9 cellular contexts compared by ENCODE assay signal in genomic region chr11:96241351-96241841, GRCh38.
DNase-seq lines count a peak whose midpoint lies in the region; ATAC-seq and TF ChIP-seq lines count a peak whose summit lies in the region.
"Had no signal": no experiment of that assay in that cellular context is flagged by ENCODE, and none has a peak within 500 bp of the region (broad histone marks: within the 10 kb centered on the region; RNA-seq: fewer than 3 reads in every experiment).

No MANE protein-coding gene starts in this region.

- no peaks in the 10 kb centered on the region for H3K36me3 ChIP-seq in DND-41 (ENCODE audit: insufficient read depth, low read length)
- H3K36me3 ChIP-seq in HUES6 (ENCODE audit: control insufficient read depth, insufficient read depth, low read length): no peaks in the 10 kb centered on the region
- H3K36me3 ChIP-seq in breast epithelium: no peaks in the 10 kb centered on the region

- H3K79me2 ChIP-seq in DND-41 (ENCODE audit: insufficient read depth, low read length): peaks cover 2% of the 10 kb centered on the region; the same call in 1 of the 2 replicates

- H4K20me1 ChIP-seq in DND-41 (ENCODE audit: insufficient read depth, low read length): no peaks in the 10 kb centered on the region

- no peaks in the 10 kb centered on the region for H3K27me3 ChIP-seq in DND-41 (ENCODE audit: insufficient read depth, low read length, poor library complexity)
- no peaks in the 10 kb centered on the region for H3K27me3 ChIP-seq in HUES6 (ENCODE audit: control insufficient read depth, insufficient read depth, low read length)
- H3K27me3 ChIP-seq in breast epithelium: no peaks in the 10 kb centered on the region

- H3K4me3 ChIP-seq in DND-41 (ENCODE audit: low read depth in 1 of 2, low read length in 2 of 2) (no peak overlapping the region), HUES6 (ENCODE audit: low read depth, low read length) (no peak overlapping the region), breast epithelium (no peak overlapping the region)

- H3K27ac ChIP-seq in DND-41 (ENCODE audit: low read length): peak overlapping the region; percentile 84
- H3K27ac ChIP-seq in HUES6 (ENCODE audit: low read depth, low read length): 0 out of 2 replicates have a peak overlapping the region, but pooled peaks have one; percentile 16
- peak overlapping the region; percentile 93 to 95 for H3K27ac ChIP-seq in breast epithelium

- no peak for DNase-seq in DND-41
- peak in 1 of 2 donors; percentile 45 for DNase-seq in breast epithelium (ENCODE audit: low spot score in 2 of 2)
- peak; percentile 5 for DNase-seq in pons (ENCODE audit: low spot score)
- DNase-seq in hippocampal formation (lab: John Stamatoyannopoulos, UW): no peak
- no peak for DNase-seq in hypothalamus (lab: John Stamatoyannopoulos, UW)
- DNase-seq: kidney, NCI-H524 had no signal

- peaks cover 33% of the 10 kb centered on the region for H3K4me1 ChIP-seq in DND-41 (ENCODE audit: insufficient read depth, low read length)
- peaks cover 49% of the 10 kb centered on the region for H3K4me1 ChIP-seq in HUES6 (ENCODE audit: control insufficient read depth, insufficient read depth, low read length)
- H3K4me1 ChIP-seq in breast epithelium: peaks cover 4 to 23% of the 10 kb centered on the region in 2 donors

- intact Hi-C loops in breast epithelium (cut with DNase I; ENCODE audit: low total_unique reads): no loop called here

- peak overlapping the region; percentile 71; the same call in 1 of the 2 replicates for H2AFZ ChIP-seq in DND-41 (ENCODE audit: low read depth, low read length)

- ATAC-seq in DND-41 (ENCODE audit: insufficient read depth, low read depth) (no peak), GM18511 (IDR thresholded peaks at IDR 0.05; ENCODE audit: unreplicated experiment) (no peak)

- H3K4me2 ChIP-seq in DND-41 (ENCODE audit: insufficient read depth, low read length): peak overlapping the region; percentile 66

- peak overlapping the region; percentile 57 for H3K9ac ChIP-seq in DND-41 (ENCODE audit: low read depth, low read length)
- H3K9ac ChIP-seq in HUES6 (ENCODE audit: low read length): no peak overlapping the region

- TF ChIP-seq POLR2A in breast epithelium (IDR thresholded peaks at IDR 0.05): no peak

- TF ChIP-seq CTCF in DND-41 (IDR thresholded peaks at IDR 0.05; ENCODE audit: borderline replicate concordance, extremely low read depth, low read length, poor library complexity, severe bottlenecking): peak; percentile 46
- no peak for TF ChIP-seq CTCF in breast epithelium (IDR thresholded peaks at IDR 0.05)

- no peaks in the 10 kb centered on the region for H3K9me3 ChIP-seq in DND-41 (ENCODE audit: insufficient read depth, low read length, severe bottlenecking)
- no peaks in the 10 kb centered on the region for H3K9me3 ChIP-seq in HUES6 (ENCODE audit: control insufficient read depth, insufficient read depth, low read depth, low read length)
- H3K9me3 ChIP-seq in breast epithelium: no peaks in the 10 kb centered on the region

Comparison
In these comparisons a context has a peak if more than half of its experiments do, and no peak if none do; other contexts are left out.
1. H3K27ac ChIP-seq: peak in every context shown above with its lines; median percentile 94 in breast epithelium; 84 in DND-41; 16 in HUES6.